Comparison of ENCODE assay signal across 13 cellular contexts in the genomic region with DNA sequence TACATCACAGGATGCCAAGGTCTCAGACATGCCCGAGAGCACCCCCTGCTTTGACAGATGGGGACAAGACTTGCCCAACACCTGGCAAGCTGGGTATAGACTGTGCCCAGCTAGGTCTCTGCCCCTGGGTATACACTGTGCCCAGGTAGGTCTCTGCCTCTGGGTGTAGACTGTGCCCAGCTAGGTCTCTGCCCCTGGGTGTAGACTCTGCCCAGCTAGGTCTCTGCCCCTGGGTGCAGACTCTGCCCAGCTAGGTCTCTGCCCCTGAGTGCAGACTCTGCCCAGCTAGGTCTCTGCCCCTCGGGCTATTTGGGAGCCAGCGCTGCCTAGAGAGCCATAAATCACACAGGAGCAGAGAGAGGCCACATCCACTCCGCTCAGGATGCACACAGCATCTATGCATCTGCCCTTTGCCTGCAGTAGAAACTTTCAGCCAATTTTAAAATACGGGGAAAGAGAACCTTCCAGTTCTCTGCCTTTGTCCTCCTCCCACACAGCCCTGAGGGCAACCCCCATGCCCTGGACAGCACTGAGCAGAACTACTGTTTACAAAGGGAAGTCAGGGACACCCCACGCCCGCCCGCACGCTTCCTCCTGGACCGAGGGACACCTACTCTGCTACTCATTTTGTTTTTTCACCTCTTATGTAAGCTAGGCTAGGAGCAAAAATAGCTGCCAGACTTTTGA.
A peak's percentile ranks its signal among the peaks of the same experiment; 100 is the strongest.
DNase-seq lines count a peak whose midpoint lies in the region; ATAC-seq, FAIRE-seq and TF ChIP-seq lines count a peak whose summit lies in the region.
"Had no signal": no experiment of that assay in that cellular context is flagged by ENCODE, and none has a peak within 500 bp of the region (broad histone marks: within the 10 kb centered on the region; RNA-seq: fewer than 3 reads in every experiment).

No MANE protein-coding gene starts in this region.

- H4K5ac ChIP-seq in mesendoderm (ENCODE audit: low read length): no peak overlapping the region

- CTCF ChIA-PET in endothelial cell of umbilical vein (lab: Charles Lee): interaction anchor here (1.1 to 1.6 kb wide), 2 partner anchors 9 to 86 kb away, joined by 3 to 5 read pairs; no protein-coding TSS in a partner anchor

- H3K27ac ChIP-seq in RWPE2 (ENCODE audit: poor library complexity, severe bottlenecking): no peak overlapping the region
- H3K27ac ChIP-seq in endothelial cell of umbilical vein (ENCODE audit: insufficient read depth, low read depth, low read length): no peak overlapping the region
- H3K27ac ChIP-seq in osteoblast (ENCODE audit: low read depth, low read length): no peak overlapping the region
- no peak overlapping the region for H3K27ac ChIP-seq in mesendoderm (ENCODE audit: low read depth, low read length)
- no peak overlapping the region for H3K27ac ChIP-seq in gastrocnemius medialis
- H3K27ac ChIP-seq: A549 had no signal

- H3K9me3 ChIP-seq in RWPE2 (ENCODE audit: severe bottlenecking): no peaks in the 10 kb centered on the region
- no peaks in the 10 kb centered on the region for H3K9me3 ChIP-seq in endothelial cell of umbilical vein (replicated peaks; ENCODE audit: control insufficient read depth, insufficient read depth, low read length)
- no peaks in the 10 kb centered on the region for H3K9me3 ChIP-seq in osteoblast (ENCODE audit: low read depth, low read length)
- no peaks in the 10 kb centered on the region for H3K9me3 ChIP-seq in gastrocnemius medialis
- H3K9me3 ChIP-seq: A549 had no signal

- no peak overlapping the region for H2AK5ac ChIP-seq in mesendoderm (ENCODE audit: low read length)

- POLR2A ChIA-PET in endothelial cell of umbilical vein (lab: Charles Lee): no interaction called here

- no CpG with 5 or more reads among the region's 10 CpGs for WGBS in mesendoderm (ENCODE audit: extremely low coverage, insufficient coverage, low lambda C conversion rate)

- H4K20me1 ChIP-seq in endothelial cell of umbilical vein (replicated peaks; ENCODE audit: control insufficient read depth, extremely low read depth, insufficient read depth, low read length) (no peaks in the 10 kb centered on the region), osteoblast (ENCODE audit: insufficient read depth, low read length) (no peaks in the 10 kb centered on the region)

- no TSS peak for BruUV-seq in endothelial cell of umbilical vein (replicated peaks; lab: Mats Ljungman, UMichigan)

- H3K79me2 ChIP-seq in endothelial cell of umbilical vein (ENCODE audit: control insufficient read depth, insufficient read depth, low read length): no peaks in the 10 kb centered on the region
- no peaks in the 10 kb centered on the region for H3K79me2 ChIP-seq in osteoblast (ENCODE audit: insufficient read depth, low read length)
- H3K79me2 ChIP-seq in mesendoderm (ENCODE audit: control insufficient read depth, insufficient read depth, low read length): no peaks in the 10 kb centered on the region

- no peaks in the 10 kb centered on the region for H3K4me1 ChIP-seq in RWPE2 (ENCODE audit: insufficient read depth, poor library complexity, severe bottlenecking)
- peaks cover 13% of the 10 kb centered on the region for H3K4me1 ChIP-seq in endothelial cell of umbilical vein (ENCODE audit: control insufficient read depth, extremely low read depth, insufficient read depth, low read length)
- H3K4me1 ChIP-seq in osteoblast (ENCODE audit: insufficient read depth, low read length): no peaks in the 10 kb centered on the region
- H3K4me1 ChIP-seq in mesendoderm (ENCODE audit: control insufficient read depth, low read depth, low read length): no peaks in the 10 kb centered on the region
- H3K4me1 ChIP-seq in gastrocnemius medialis: peaks cover 3 to 4% of the 10 kb centered on the region in 2 donors
- H3K4me1 ChIP-seq: A549 had no signal

- no peak overlapping the region for H3K18ac ChIP-seq in mesendoderm (ENCODE audit: low read length)

- H3K23ac ChIP-seq in mesendoderm (ENCODE audit: low read length): no peak overlapping the region

- peak; percentile 70 for FAIRE-seq in endothelial cell of umbilical vein (lab: Jason Lieb, UNC)
- FAIRE-seq: A549 had no signal

- H3K56ac ChIP-seq in mesendoderm (ENCODE audit: low read length): no peak overlapping the region

- H2BK120ac ChIP-seq in mesendoderm (ENCODE audit: low read depth, low read length): no peak overlapping the region

- in situ Hi-C loops in gastrocnemius medialis (cut with MboI; ENCODE audit: low sequenced_read_pairs in 4 of 4): no loop called here

- H3K27me3 ChIP-seq in RWPE2 (ENCODE audit: insufficient read depth, poor library complexity, severe bottlenecking) (no peaks in the 10 kb centered on the region), endothelial cell of umbilical vein (ENCODE audit: control insufficient read depth in 2 of 2, insufficient read depth in 2 of 2, low read length in 2 of 2) (no peaks in the 10 kb centered on the region), osteoblast (ENCODE audit: insufficient read depth, low read length) (peaks cover 14% of the 10 kb centered on the region), mesendoderm (ENCODE audit: insufficient read depth, low read length, poor library complexity) (no peaks in the 10 kb centered on the region), gastrocnemius medialis (no peaks in the 10 kb centered on the region)

- no peak for TF ChIP-seq POLR2A in endothelial cell of umbilical vein (IDR thresholded peaks at IDR 0.05; ENCODE audit: low read depth, low read length)
- no peak for TF ChIP-seq POLR2A in gastrocnemius medialis (IDR thresholded peaks at IDR 0.05)

- no peaks in the 10 kb centered on the region for H3K79me1 ChIP-seq in mesendoderm (ENCODE audit: low read length)

- no peak overlapping the region for H3K4ac ChIP-seq in mesendoderm (ENCODE audit: low read depth, low read length)

- H3K9me1 ChIP-seq in endothelial cell of umbilical vein (replicated peaks; ENCODE audit: control insufficient read depth, extremely low read depth, insufficient read depth, low read length): no peaks in the 10 kb centered on the region

- H3K36me3 ChIP-seq in RWPE2 (ENCODE audit: low read depth) (peaks cover 21% of the 10 kb centered on the region), endothelial cell of umbilical vein (ENCODE audit: control insufficient read depth in 2 of 2, extremely low read depth in 1 of 2, insufficient read depth in 2 of 2, low read length in 2 of 2) (peaks cover 0 to 15% of the 10 kb centered on the region in 2 experiments), osteoblast (ENCODE audit: insufficient read depth, low read length) (no peaks in the 10 kb centered on the region), mesendoderm (ENCODE audit: control insufficient read depth, insufficient read depth, low read length) (peaks cover 1% of the 10 kb centered on the region), gastrocnemius medialis (no peaks in the 10 kb centered on the region)

- ATAC-seq in RWPE2 (ENCODE audit: low read depth): peak; percentile 18; the same call in 1 of the 3 replicates
- no peak for ATAC-seq in gastrocnemius medialis
- ATAC-seq: HCT116 had no signal

- no peak overlapping the region for H3K4me3 ChIP-seq in RWPE2 (ENCODE audit: severe bottlenecking)
- H3K4me3 ChIP-seq in endothelial cell of umbilical vein (replicated peaks in 1 of 3; ENCODE audit: insufficient read depth in 1 of 3, low read depth in 1 of 3, low read length in 3 of 3): no peak overlapping the region
- no peak overlapping the region for H3K4me3 ChIP-seq in osteoblast (ENCODE audit: insufficient read depth, low read length)
- H3K4me3 ChIP-seq in mesendoderm (ENCODE audit: low read length): no peak overlapping the region
- H3K4me3 ChIP-seq in gastrocnemius medialis: no peak overlapping the region
- H3K4me3 ChIP-seq: A549 had no signal

- TF ChIP-seq CTCF in RWPE2 (IDR thresholded peaks at IDR 0.05; ENCODE audit: poor library complexity, severe bottlenecking): no peak
- TF ChIP-seq CTCF in endothelial cell of umbilical vein (IDR thresholded peaks at IDR 0.05; ENCODE audit: extremely low read depth in 1 of 2, insufficient read depth in 1 of 2, low read depth in 1 of 2, low read length in 2 of 2): no peak
- TF ChIP-seq CTCF in osteoblast (IDR thresholded peaks at IDR 0.05; ENCODE audit: extremely low read depth, low read depth, low read length): no peak
- no peak for TF ChIP-seq CTCF in gastrocnemius medialis (IDR thresholded peaks at IDR 0.05 in 4 of 5, conservative IDR thresholded peaks at IDR 0.05 in 1 of 5)

- no peak overlapping the region for H3K9ac ChIP-seq in endothelial cell of umbilical vein (replicated peaks; ENCODE audit: extremely low read depth, insufficient read depth, low read length)
- no peak overlapping the region for H3K9ac ChIP-seq in mesendoderm (ENCODE audit: low read length)

- DNase-seq in NOMO-1 treated with DMSO at 0.1 percent for 48 hours (lab: John Stamatoyannopoulos, UW; ENCODE audit: unreplicated experiment): peak; percentile 10
- DNase-seq in NOMO-1 treated with dmso at 0.1 percent for 144 hours (lab: John Stamatoyannopoulos, UW; ENCODE audit: unreplicated experiment): no peak
- peak; percentile 41 for DNase-seq in RWPE2 (ENCODE audit: low spot score)
- DNase-seq in endothelial cell of umbilical vein (ENCODE audit: low read depth, low spot score): peak; percentile 43
- peak; percentile 88 for DNase-seq in osteoblast (ENCODE audit: insufficient read length, low spot score, missing footprints)
- DNase-seq in mesendoderm: no peak
- DNase-seq in NCI-H146 (lab: John Stamatoyannopoulos, UW): no peak
- no peak for DNase-seq in gastrocnemius medialis
- DNase-seq: amniotic stem cell, islet precursor cell, NCI-H1436 had no signal

- H4K8ac ChIP-seq in mesendoderm (ENCODE audit: low read depth, low read length): no peak overlapping the region

- no peak overlapping the region for H2BK5ac ChIP-seq in mesendoderm (ENCODE audit: low read length)

- intact Hi-C loops in endothelial cell of umbilical vein (cut with micrococcal nuclease) (no loop called here), gastrocnemius medialis (cut with DNase I; ENCODE audit: low total_unique reads) (no loop called here)

- H2AFZ ChIP-seq in endothelial cell of umbilical vein (ENCODE audit: low read depth, low read length) (no peak overlapping the region), osteoblast (ENCODE audit: low read length) (no peak overlapping the region)

- H3K4me2 ChIP-seq in endothelial cell of umbilical vein (ENCODE audit: insufficient read depth, low read length) (no peak overlapping the region), osteoblast (ENCODE audit: insufficient read depth, low read length) (no peak overlapping the region), mesendoderm (ENCODE audit: low read length) (no peak overlapping the region)
- H3K4me2 ChIP-seq: A549 had no signal

- dilution Hi-C loops in endothelial cell of umbilical vein (cut with MboI; ENCODE audit: extremely low pct_ligation_motif_present, low sequenced_read_pairs): no loop called here

- no peak overlapping the region for H2BK15ac ChIP-seq in mesendoderm (replicated peaks; ENCODE audit: low read depth)

TF ChIP-seq in endothelial cell of umbilical vein, 7 proteins besides CTCF, POLR2A, EP300 and RAD21 (continues in another document):
- TF ChIP-seq JUN (IDR thresholded peaks at IDR 0.05; ENCODE audit: borderline replicate concordance, insufficient read depth, insufficient read length, low read depth) (no peak), FOS (IDR thresholded peaks at IDR 0.05; ENCODE audit: borderline replicate concordance, insufficient read depth, low read length) (no peak), MYC (IDR thresholded peaks at IDR 0.05; ENCODE audit: low read depth, low read length) (no peak), POLR2AphosphoS5 (IDR thresholded peaks at IDR 0.05; ENCODE audit: insufficient read depth, low read depth, low read length) (peak; percentile 24)

Comparison
In these comparisons a context has a peak if more than half of its experiments do, and no peak if none do; other contexts are left out.
1. DNase-seq: peak in NOMO-1 treated with DMSO at 0.1 percent for 48 hours (single experiment), RWPE2 (single experiment), endothelial cell of umbilical vein (single experiment) and osteoblast (single experiment); none in NOMO-1 treated with dmso at 0.1 percent for 144 hours (single experiment), mesendoderm (single experiment), NCI-H146 (single experiment) and gastrocnemius medialis (0 of 2).